In the genomic region with DNA sequence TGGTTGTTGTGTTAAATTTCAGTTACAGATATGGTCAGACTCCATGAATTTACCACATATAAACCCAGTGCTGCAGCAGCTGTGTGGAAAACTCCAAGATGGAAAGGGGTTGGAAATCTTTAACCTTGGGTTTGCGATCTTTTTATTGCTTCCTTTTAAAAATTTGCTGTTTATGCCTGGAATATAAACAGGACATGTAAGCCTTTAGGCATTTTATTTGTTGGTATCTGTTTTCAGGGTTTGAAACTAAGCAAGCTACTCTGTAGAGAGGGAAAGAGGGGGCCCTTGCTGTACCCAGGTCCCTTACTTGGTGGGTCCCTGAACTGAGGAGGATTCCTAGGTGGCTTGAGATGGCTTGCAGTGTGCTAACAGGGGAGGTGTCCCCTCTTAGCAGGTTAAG, we compare ENCODE assay signal across 12 cellular contexts. TPM values are rescaled to one million over a fixed set of nuclear protein-coding genes. Genes with fewer than 3 reads are reported as not detected.
DNase-seq lines count a peak whose midpoint lies in the region; ATAC-seq, FAIRE-seq and TF ChIP-seq lines count a peak whose summit lies in the region.
"Had no signal": no experiment of that assay in that cellular context is flagged by ENCODE, and none has a peak within 500 bp of the region (broad histone marks: within the 10 kb centered on the region; RNA-seq: fewer than 3 reads in every experiment).

No MANE protein-coding gene starts in this region.

- FAIRE-seq in astrocyte (lab: Jason Lieb, UNC) = no peak
- FAIRE-seq: H54 had no signal

- intact Hi-C loops in lower lobe of right lung (cut with DNase I) = loop anchor here (10.0 kb wide), 1 partner anchor 58 kb away; a partner anchor contains a TSS

- peak overlapping the region; percentile 78 for H3K4me2 ChIP-seq in astrocyte (ENCODE audit: low read length)

- H3K4me1 ChIP-seq in astrocyte (ENCODE audit: insufficient read depth, low read length) (peaks cover 24% of the 10 kb centered on the region), lower lobe of right lung (peaks cover 57% of the 10 kb centered on the region)

- H4K20me1 ChIP-seq in astrocyte (ENCODE audit: insufficient read depth, low read length) = no peaks in the 10 kb centered on the region

- H3K27me3 Mint-ChIP-seq in astrocyte (ENCODE audit: low read depth, unreplicated experiment) = no peaks in the 10 kb centered on the region
- H3K27me3 Mint-ChIP-seq in stimulated activated naive B cell treated with anti-CD40 and anti-IgM and Interleukin-4, amounts not matched to agents 10 μg/mL and 1 μg/mL and 100 μg/mL, for 72 hours = no peaks in the 10 kb centered on the region
- H3K27me3 Mint-ChIP-seq: activated CD4-positive, alpha-beta T cell treated with anti-CD3 and anti-CD28 coated beads, Interleukin-2, amount 10 ng/mL, durations not matched to agents 7 days and 5 days had no signal

- H3K79me2 ChIP-seq in astrocyte (ENCODE audit: insufficient read depth, low read length) = peaks cover 5% of the 10 kb centered on the region

- H3K27me3 ChIP-seq in astrocyte (ENCODE audit: insufficient read depth, low read length) (no peaks in the 10 kb centered on the region), lower lobe of right lung (ENCODE audit: low read depth) (no peaks in the 10 kb centered on the region)

- H3K4me3 ChIP-seq in astrocyte (ENCODE audit: insufficient read depth, low read depth, low read length) (no peak overlapping the region), lower lobe of right lung (peak overlapping the region; percentile 53)

- H3K27ac Mint-ChIP-seq in astrocyte (ENCODE audit: unreplicated experiment) = peak overlapping the region; percentile 55
- H3K27ac Mint-ChIP-seq in stimulated activated naive B cell treated with anti-CD40 and anti-IgM and Interleukin-4, amounts not matched to agents 10 μg/mL and 1 μg/mL and 100 μg/mL, for 72 hours = peak overlapping the region; percentile 97
- H3K27ac Mint-ChIP-seq: activated CD4-positive, alpha-beta T cell treated with anti-CD3 and anti-CD28 coated beads, Interleukin-2, amount 10 ng/mL, durations not matched to agents 7 days and 5 days; natural killer cell had no signal

- H3K36me3 ChIP-seq in astrocyte (ENCODE audit: insufficient read depth, low read length) (no peaks in the 10 kb centered on the region), lower lobe of right lung (no peaks in the 10 kb centered on the region)

- peaks cover 3% of the 10 kb centered on the region for H3K9me3 Mint-ChIP-seq in astrocyte (ENCODE audit: unreplicated experiment)
- peaks cover 0 to 5% of the 10 kb centered on the region in 2 donors for H3K9me3 Mint-ChIP-seq in stimulated activated naive B cell treated with anti-CD40 and anti-IgM and Interleukin-4, amounts not matched to agents 10 μg/mL and 1 μg/mL and 100 μg/mL, for 72 hours
- H3K9me3 Mint-ChIP-seq: natural killer cell had no signal

- peaks cover 8% of the 10 kb centered on the region for H3K36me3 Mint-ChIP-seq in astrocyte (ENCODE audit: low read depth, unreplicated experiment)
- H3K36me3 Mint-ChIP-seq in stimulated activated naive B cell treated with anti-CD40 and anti-IgM and Interleukin-4, amounts not matched to agents 10 μg/mL and 1 μg/mL and 100 μg/mL, for 72 hours = peaks cover 9 to 22% of the 10 kb centered on the region in 2 donors
- H3K36me3 Mint-ChIP-seq: natural killer cell had no signal

- DNase-seq in HCEC 1CT = peak; percentile 35
- no peak for DNase-seq in astrocyte (ENCODE audit: low read depth)
- no peak for DNase-seq in lower lobe of right lung
- DNase-seq in stimulated activated naive B cell treated with anti-CD40 and anti-IgM and Interleukin-4, amounts not matched to agents 10 μg/mL and 1 μg/mL and 100 μg/mL, for 72 hours = no peak
- no peak for DNase-seq in occipital lobe (lab: John Stamatoyannopoulos, UW)
- DNase-seq in NOMO-1 treated with dmso at 0.1 percent for 144 hours (lab: John Stamatoyannopoulos, UW; ENCODE audit: unreplicated experiment) = no peak
- DNase-seq: activated CD4-positive, alpha-beta T cell treated with anti-CD3 and anti-CD28 coated beads, Interleukin-2, amount 10 ng/mL, durations not matched to agents 7 days and 5 days; natural killer cell; NCI-H1694 had no signal

- no peak overlapping the region for H2AFZ ChIP-seq in astrocyte (ENCODE audit: low read depth, low read length)

- peak overlapping the region; percentile 69 for H3K9ac ChIP-seq in astrocyte (ENCODE audit: low read length)

- peak overlapping the region; percentile 63 for H3K4me3 Mint-ChIP-seq in astrocyte (ENCODE audit: unreplicated experiment)
- H3K4me3 Mint-ChIP-seq in stimulated activated naive B cell treated with anti-CD40 and anti-IgM and Interleukin-4, amounts not matched to agents 10 μg/mL and 1 μg/mL and 100 μg/mL, for 72 hours = peak overlapping the region; percentile 89 to 90
- H3K4me3 Mint-ChIP-seq: activated CD4-positive, alpha-beta T cell treated with anti-CD3 and anti-CD28 coated beads, Interleukin-2, amount 10 ng/mL, durations not matched to agents 7 days and 5 days; natural killer cell had no signal

- H3K27ac ChIP-seq in astrocyte (ENCODE audit: low read depth, low read length) = no peak overlapping the region
- peak overlapping the region; percentile 81 for H3K27ac ChIP-seq in lower lobe of right lung

- ATAC-seq in lower lobe of right lung (no peak), GM18520 (IDR thresholded peaks at IDR 0.05; ENCODE audit: unreplicated experiment) (no peak), HG03135 (IDR thresholded peaks at IDR 0.05; ENCODE audit: unreplicated experiment) (no peak)
- ATAC-seq in stimulated activated naive B cell treated with anti-CD40 and anti-IgM and Interleukin-4, amounts not matched to agents 10 μg/mL and 1 μg/mL and 100 μg/mL, for 72 hours (replicated peaks) = no peak
- ATAC-seq: natural killer cell had no signal

- TF ChIP-seq CTCF in astrocyte (IDR thresholded peaks at IDR 0.05; ENCODE audit: insufficient read depth, low read depth, low read length) = no peak
- no peak for TF ChIP-seq CTCF in lower lobe of right lung (IDR thresholded peaks at IDR 0.05)

- H3K9me3 ChIP-seq in astrocyte (ENCODE audit: insufficient read depth, low read depth, low read length) = no peaks in the 10 kb centered on the region
- H3K9me3 ChIP-seq in lower lobe of right lung = no peaks in the 10 kb centered on the region

- H3K4me1 Mint-ChIP-seq in astrocyte (ENCODE audit: low read depth, unreplicated experiment) = peaks cover 21% of the 10 kb centered on the region
- peaks cover 58 to 88% of the 10 kb centered on the region in 2 donors for H3K4me1 Mint-ChIP-seq in stimulated activated naive B cell treated with anti-CD40 and anti-IgM and Interleukin-4, amounts not matched to agents 10 μg/mL and 1 μg/mL and 100 μg/mL, for 72 hours

RNA-seq across cellular contexts. Expression of a gene that starts 0.8 kb away (rescaled TPM):
- 27.8 and 30.1 TPM in 2 replicates for total RNA-seq in astrocyte
- 61.6 TPM for total RNA-seq in lower lobe of right lung
- total RNA-seq in occipital lobe = 19.8 TPM
